ENCODE assay signal across 30 cellular contexts in the genomic region with DNA sequence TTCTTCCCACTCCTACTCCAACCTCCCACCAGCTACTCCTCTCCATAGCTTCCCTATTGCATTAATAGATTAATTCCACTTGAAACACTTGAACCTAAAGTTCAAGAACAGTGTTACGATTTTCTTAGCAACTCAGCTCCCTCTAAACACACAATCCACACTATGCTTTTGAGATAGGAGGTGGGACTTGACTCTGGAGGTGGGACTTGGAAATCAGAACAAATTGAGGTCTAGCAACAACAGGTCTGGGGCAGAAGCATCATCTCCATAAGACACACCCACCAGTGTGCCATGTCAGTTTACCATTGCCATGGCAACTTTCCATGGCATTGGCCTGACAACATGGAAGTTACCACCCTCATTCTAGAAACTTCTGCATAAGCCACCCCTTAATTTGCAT.
"Had no signal": no experiment of that assay in that cellular context is flagged by ENCODE, and none has a peak within 500 bp of the region (broad histone marks: within the 10 kb centered on the region; RNA-seq: fewer than 3 reads in every experiment).

No MANE protein-coding gene starts in this region.

- H3K4me3 ChIP-seq: ascending aorta, K562 had no signal

- H3K36me3 ChIP-seq: ascending aorta, WERI-Rb-1 had no signal

- H3K27me3 ChIP-seq: ascending aorta had no signal

- H3K9me3 ChIP-seq: ascending aorta had no signal

- H3K27ac ChIP-seq: ascending aorta, RWPE1, WERI-Rb-1 had no signal

- DNase-seq: activated CD4-positive, alpha-beta memory T cell treated with anti-CD3 and anti-CD28 coated beads, Interleukin-2, amount 10 ng/mL, durations not matched to agents 7 days and 5 days; activated CD4-positive, alpha-beta T cell treated with anti-CD3 and anti-CD28 coated beads for 1 hour; activated CD4-positive, alpha-beta T cell treated with anti-CD3 and anti-CD28 coated beads for 48 hours; activated CD4-positive, CD25-positive, alpha-beta regulatory T cell; activated effector memory CD4-positive, alpha-beta T cell treated with anti-CD3 and anti-CD28 coated beads, Interleukin-2, amount 50 U/mL, for 16 hours; activated naive CD4-positive, alpha-beta T cell; activated naive CD4-positive, alpha-beta T cell treated with anti-CD3 and anti-CD28 coated beads, Interleukin-2, amount 50 U/mL, for 16 hours; activated naive CD8-positive, alpha-beta T cell treated with anti-CD3 and anti-CD28 coated beads for 36 hours; activated T-cell treated with anti-CD3 and anti-CD28 coated beads, Interleukin-2, amount 50 U/mL, for 1 hour; activated T-cell treated with anti-CD3 and anti-CD28 coated beads, Interleukin-2, amount 50 U/mL, for 72 hours; amniotic stem cell; NCI-H1105 treated with DMSO at 0.1 percent for 48 hours; NCI-H1436; NCI-H1694; NCI-H1930; NCI-H2081 treated with DMSO at 0.1 percent for 48 hours; NCI-H2171; NCI-H510A treated with DMSO at 0.1 percent for 48 hours; PC-3; SIG-M5; SW 1271; T-helper 1 cell; T1000; WERI-Rb-1 had no signal

- ATAC-seq: activated T-cell treated with anti-CD3 and anti-CD28 coated beads, Interleukin-2, amount 50 U/mL, for 72 hours; activated T-helper 17 cell treated with anti-CD3 and anti-CD28 coated beads, Interleukin-2, amount 50 U/mL, for 72 hours; K562; PC-3; Right ventricle myocardium inferior had no signal

- FAIRE-seq: K562, RCC 7860 had no signal

- H3K4me1 ChIP-seq: ascending aorta had no signal
